Comparison of ENCODE assay signal across 8 cellular contexts in genomic region chr17:81959362-81960129, GRCh38. TPM values are rescaled to one million over a fixed set of nuclear protein-coding genes. Genes with fewer than 3 reads are reported as not detected.
DNase-seq lines count a peak whose midpoint lies in the region; ATAC-seq and TF ChIP-seq lines count a peak whose summit lies in the region.

No MANE protein-coding gene starts in this region.

- H3K4me3 ChIP-seq in AG09309 (ENCODE audit: control insufficient read depth, low read depth, low read length) (no peak overlapping the region), epithelial cell of esophagus (ENCODE audit: low read length) (no peak overlapping the region)

- peaks cover 41% of the 10 kb centered on the region for H3K27me3 Mint-ChIP-seq in activated CD8-positive, alpha-beta memory T cell treated with anti-CD3 and anti-CD28 coated beads, Interleukin-2, amount 10 ng/mL, durations not matched to agents 7 days and 5 days
- peaks cover 0 to 19% (median 9%) of the 10 kb centered on the region in 5 donors for H3K27me3 Mint-ChIP-seq in naive thymus-derived CD8-positive, alpha-beta T cell
- H3K27me3 Mint-ChIP-seq in stimulated activated naive B cell treated with anti-CD40 and anti-IgM and Interleukin-4, amounts not matched to agents 10 μg/mL and 1 μg/mL and 100 μg/mL, for 72 hours = peaks cover 46 to 56% of the 10 kb centered on the region in 2 donors

- peak; percentile 96 for ATAC-seq in activated CD8-positive, alpha-beta memory T cell treated with anti-CD3 and anti-CD28 coated beads, Interleukin-2, amount 10 ng/mL, durations not matched to agents 7 days and 5 days
- peak; percentile 96 to 97 for ATAC-seq in naive thymus-derived CD8-positive, alpha-beta T cell
- peak; percentile 92 to 94 for ATAC-seq in stimulated activated naive B cell treated with anti-CD40 and anti-IgM and Interleukin-4, amounts not matched to agents 10 μg/mL and 1 μg/mL and 100 μg/mL, for 72 hours (replicated peaks)
- no peak for ATAC-seq in HG03025 (IDR thresholded peaks at IDR 0.05; ENCODE audit: low FRiP score, unreplicated experiment)

- CTCF ChIA-PET in activated CD8-positive, alpha-beta memory T cell treated with anti-CD3 and anti-CD28 coated beads, Interleukin-2, amount 10 ng/mL, durations not matched to agents 7 days and 5 days (lab: Charles Lee) = interaction anchor here (0.6 to 2.7 kb wide), 54 partner anchors 9 to 392 kb away, joined by 3 to 181 read pairs (median 5); partner anchors contain the start of genes ASPSCR1, CCDC57, CENPX and DCXR

- H3K36me3 Mint-ChIP-seq in activated CD8-positive, alpha-beta memory T cell treated with anti-CD3 and anti-CD28 coated beads, Interleukin-2, amount 10 ng/mL, durations not matched to agents 7 days and 5 days = no peaks in the 10 kb centered on the region
- H3K36me3 Mint-ChIP-seq in naive thymus-derived CD8-positive, alpha-beta T cell = no peaks in the 10 kb centered on the region
- no peaks in the 10 kb centered on the region for H3K36me3 Mint-ChIP-seq in stimulated activated naive B cell treated with anti-CD40 and anti-IgM and Interleukin-4, amounts not matched to agents 10 μg/mL and 1 μg/mL and 100 μg/mL, for 72 hours

- H3K4me3 Mint-ChIP-seq in activated CD8-positive, alpha-beta memory T cell treated with anti-CD3 and anti-CD28 coated beads, Interleukin-2, amount 10 ng/mL, durations not matched to agents 7 days and 5 days = no peak overlapping the region
- H3K4me3 Mint-ChIP-seq in naive thymus-derived CD8-positive, alpha-beta T cell = peak overlapping the region in 5 of 10 donors; percentile 59 to 72 (median 64)
- H3K4me3 Mint-ChIP-seq in stimulated activated naive B cell treated with anti-CD40 and anti-IgM and Interleukin-4, amounts not matched to agents 10 μg/mL and 1 μg/mL and 100 μg/mL, for 72 hours = peak overlapping the region; percentile 74 to 79

- H3K9me3 Mint-ChIP-seq in activated CD8-positive, alpha-beta memory T cell treated with anti-CD3 and anti-CD28 coated beads, Interleukin-2, amount 10 ng/mL, durations not matched to agents 7 days and 5 days (ENCODE audit: low read depth) = no peaks in the 10 kb centered on the region
- no peaks in the 10 kb centered on the region for H3K9me3 Mint-ChIP-seq in naive thymus-derived CD8-positive, alpha-beta T cell
- H3K9me3 Mint-ChIP-seq in stimulated activated naive B cell treated with anti-CD40 and anti-IgM and Interleukin-4, amounts not matched to agents 10 μg/mL and 1 μg/mL and 100 μg/mL, for 72 hours = no peaks in the 10 kb centered on the region

- no peak overlapping the region for H3K27ac Mint-ChIP-seq in activated CD8-positive, alpha-beta memory T cell treated with anti-CD3 and anti-CD28 coated beads, Interleukin-2, amount 10 ng/mL, durations not matched to agents 7 days and 5 days
- peak overlapping the region in 1 of 10 donors; percentile 57 for H3K27ac Mint-ChIP-seq in naive thymus-derived CD8-positive, alpha-beta T cell
- H3K27ac Mint-ChIP-seq in stimulated activated naive B cell treated with anti-CD40 and anti-IgM and Interleukin-4, amounts not matched to agents 10 μg/mL and 1 μg/mL and 100 μg/mL, for 72 hours = no peak overlapping the region

- no peaks in the 10 kb centered on the region for H3K4me1 Mint-ChIP-seq in activated CD8-positive, alpha-beta memory T cell treated with anti-CD3 and anti-CD28 coated beads, Interleukin-2, amount 10 ng/mL, durations not matched to agents 7 days and 5 days
- peaks cover 0 to 13% (median 6%) of the 10 kb centered on the region in 4 donors for H3K4me1 Mint-ChIP-seq in naive thymus-derived CD8-positive, alpha-beta T cell
- H3K4me1 Mint-ChIP-seq in stimulated activated naive B cell treated with anti-CD40 and anti-IgM and Interleukin-4, amounts not matched to agents 10 μg/mL and 1 μg/mL and 100 μg/mL, for 72 hours = peaks cover 4 to 8% of the 10 kb centered on the region in 2 donors

- DNase-seq in AG09309 (ENCODE audit: low read depth) (no peak), GM19238 (ENCODE audit: insufficient read length, low spot score) (peak; percentile 79), NCI-H345 treated with DMSO at 0.1 percent for 48 hours (lab: John Stamatoyannopoulos, UW; ENCODE audit: unreplicated experiment) (peak; percentile 37), epithelial cell of esophagus (ENCODE audit: low read depth) (peak; percentile 57)
- DNase-seq in activated CD8-positive, alpha-beta memory T cell treated with anti-CD3 and anti-CD28 coated beads, Interleukin-2, amount 10 ng/mL, durations not matched to agents 7 days and 5 days = peak; percentile 75
- peak; percentile 70 to 92 (median 85) for DNase-seq in naive thymus-derived CD8-positive, alpha-beta T cell
- peak; percentile 50 for DNase-seq in stimulated activated naive B cell treated with anti-CD40 and anti-IgM and Interleukin-4, amounts not matched to agents 10 μg/mL and 1 μg/mL and 100 μg/mL, for 72 hours

- POLR2A ChIA-PET in naive thymus-derived CD8-positive, alpha-beta T cell (lab: Charles Lee) = interaction anchor here (0.5 to 3.0 kb wide), 8 partner anchors 9 to 89 kb away, joined by 3 to 61 read pairs (median 4); partner anchors contain the start of genes CENPX and LRRC45

- peak; percentile 60 for TF ChIP-seq CTCF in AG09309 (IDR thresholded peaks at IDR 0.05; ENCODE audit: control insufficient read depth, insufficient read depth, low read depth, low read length, missing control alignments)
- TF ChIP-seq CTCF in epithelial cell of esophagus (IDR thresholded peaks at IDR 0.05; ENCODE audit: insufficient read depth, low read depth, low read length, missing control alignments) = peak; percentile 32

RNA-seq across cellular contexts. Expression of gene NOTUM, which starts 1.4 kb away (rescaled TPM):
- total RNA-seq in activated CD8-positive, alpha-beta memory T cell treated with anti-CD3 and anti-CD28 coated beads, Interleukin-2, amount 10 ng/mL, durations not matched to agents 7 days and 5 days = under 1 TPM in 1 of 2 experiments, not detected in 1; 0.21 TPM
- total RNA-seq in naive thymus-derived CD8-positive, alpha-beta T cell = not detected
- polyA plus RNA-seq in naive thymus-derived CD8-positive, alpha-beta T cell = not detected

RNA-seq across cellular contexts. Expression of gene MYADML2, which starts 12.5 kb away (rescaled TPM):
- total RNA-seq in activated CD8-positive, alpha-beta memory T cell treated with anti-CD3 and anti-CD28 coated beads, Interleukin-2, amount 10 ng/mL, durations not matched to agents 7 days and 5 days = not detected
- not detected for total RNA-seq in naive thymus-derived CD8-positive, alpha-beta T cell
- not detected for polyA plus RNA-seq in naive thymus-derived CD8-positive, alpha-beta T cell

RNA-seq across cellular contexts. Expression of gene ASPSCR1, which starts 17.9 kb away (rescaled TPM):
- 10 to 100 TPM; 29.5 to 31.4 TPM for total RNA-seq in activated CD8-positive, alpha-beta memory T cell treated with anti-CD3 and anti-CD28 coated beads, Interleukin-2, amount 10 ng/mL, durations not matched to agents 7 days and 5 days
- 10 to 100 TPM; 43.0 to 47.7 TPM for total RNA-seq in naive thymus-derived CD8-positive, alpha-beta T cell
- polyA plus RNA-seq in naive thymus-derived CD8-positive, alpha-beta T cell = 10 to 100 TPM; 28.1 to 33.4 (median 29.1) TPM

RNA-seq across cellular contexts. Expression of gene PYCR1, which starts 22.4 kb away (rescaled TPM):
- total RNA-seq in activated CD8-positive, alpha-beta memory T cell treated with anti-CD3 and anti-CD28 coated beads, Interleukin-2, amount 10 ng/mL, durations not matched to agents 7 days and 5 days = 10 to 100 TPM; 27.7 to 61.7 TPM
- 1 to 10 TPM; 5.7 to 9.1 TPM for total RNA-seq in naive thymus-derived CD8-positive, alpha-beta T cell
- 1 to 10 TPM; 2.9 to 4.8 (median 3.0) TPM for polyA plus RNA-seq in naive thymus-derived CD8-positive, alpha-beta T cell

RNA-seq across cellular contexts. Expression of gene MAFG, which starts 32.0 kb away (rescaled TPM):
- 10 to 100 TPM; 20.2 to 23.8 TPM for total RNA-seq in activated CD8-positive, alpha-beta memory T cell treated with anti-CD3 and anti-CD28 coated beads, Interleukin-2, amount 10 ng/mL, durations not matched to agents 7 days and 5 days
- 10 to 100 TPM; 17.1 to 18.0 TPM for total RNA-seq in naive thymus-derived CD8-positive, alpha-beta T cell
- 1 to 10 TPM; 1.2 to 2.5 (median 2.2) TPM for polyA plus RNA-seq in naive thymus-derived CD8-positive, alpha-beta T cell
